In genomic region chr1:18955442-18956188, GRCh38 we compare ENCODE assay signal across 8 cellular contexts. TPM values are rescaled to one million over a fixed set of nuclear protein-coding genes. Genes with fewer than 3 reads are reported as not detected.
DNase-seq lines count a peak whose midpoint lies in the region; ATAC-seq and TF ChIP-seq lines count a peak whose summit lies in the region.

No MANE protein-coding gene starts in this region.

- peak overlapping the region; percentile 83 for H3K4me3 Mint-ChIP-seq in activated naive CD4-positive, alpha-beta T cell treated with anti-CD3 and anti-CD28 coated beads, Interleukin-2, amount 10 ng/mL, durations not matched to agents 7 days and 5 days

- H3K27ac Mint-ChIP-seq in activated naive CD4-positive, alpha-beta T cell treated with anti-CD3 and anti-CD28 coated beads, Interleukin-2, amount 10 ng/mL, durations not matched to agents 7 days and 5 days, result peak overlapping the region; percentile 74

- ATAC-seq in HG03045 (IDR thresholded peaks at IDR 0.05; ENCODE audit: unreplicated experiment) (peak; percentile 16), left ventricle myocardium superior (peak; percentile 6)

- POLR2A ChIA-PET in RWPE1 (lab: Yijun Ruan, JAX; ENCODE audit: low non-redundant PET), result interaction anchor here (0.5 to 0.8 kb wide), 2 partner anchors 31 to 41 kb away, joined by 3 read pairs; no protein-coding TSS in a partner anchor

- H3K4me1 Mint-ChIP-seq in activated naive CD4-positive, alpha-beta T cell treated with anti-CD3 and anti-CD28 coated beads, Interleukin-2, amount 10 ng/mL, durations not matched to agents 7 days and 5 days, result peaks cover 69% of the 10 kb centered on the region

- intact Hi-C loops in left ventricle myocardium superior (cut with micrococcal nuclease), result no loop called here

- H3K27ac ChIP-seq in RWPE1, result peak overlapping the region; percentile 82

- peak; percentile 13 to 26 for DNase-seq in NCI-H187 (lab: John Stamatoyannopoulos, UW)
- DNase-seq in NCI-H187 treated with DMSO at 0.1 percent for 48 hours (lab: John Stamatoyannopoulos, UW), result no peak
- DNase-seq in RWPE1 (ENCODE audit: low spot score), result peak; percentile 31
- peak; percentile 73 for DNase-seq in activated naive CD4-positive, alpha-beta T cell treated with anti-CD3 and anti-CD28 coated beads, Interleukin-2, amount 10 ng/mL, durations not matched to agents 7 days and 5 days
- peak; percentile 65 for DNase-seq in left ventricle myocardium superior
- DNase-seq in skeletal muscle cell (ENCODE audit: low read depth), result no peak
- no peak for DNase-seq in NCI-H2107 treated with DMSO at 0.1 percent for 48 hours (lab: John Stamatoyannopoulos, UW; ENCODE audit: unreplicated experiment)

- H3K9me3 Mint-ChIP-seq in activated naive CD4-positive, alpha-beta T cell treated with anti-CD3 and anti-CD28 coated beads, Interleukin-2, amount 10 ng/mL, durations not matched to agents 7 days and 5 days, result no peaks in the 10 kb centered on the region

- peaks cover 38% of the 10 kb centered on the region for H3K27me3 Mint-ChIP-seq in activated naive CD4-positive, alpha-beta T cell treated with anti-CD3 and anti-CD28 coated beads, Interleukin-2, amount 10 ng/mL, durations not matched to agents 7 days and 5 days

- CTCF ChIA-PET in RWPE1 (lab: Yijun Ruan, JAX), result interaction anchor here (1.2 to 2.6 kb wide), 3 partner anchors 29 to 50 kb away, joined by 3 to 13 read pairs (median 5); no protein-coding TSS in a partner anchor
- CTCF ChIA-PET in activated naive CD4-positive, alpha-beta T cell treated with anti-CD3 and anti-CD28 coated beads, Interleukin-2, amount 10 ng/mL, durations not matched to agents 7 days and 5 days (lab: Charles Lee), result interaction anchor here (0.8 to 4.3 kb wide), 5 partner anchors 28 to 119 kb away, joined by 3 to 14 read pairs (median 5); no protein-coding TSS in a partner anchor

- peak overlapping the region; percentile 75 for H3K4me3 ChIP-seq in skeletal muscle cell (ENCODE audit: low read depth, low read length)

- TF ChIP-seq CTCF in RWPE1 (conservative IDR thresholded peaks at IDR 0.05; ENCODE audit: low read depth), result peak; percentile 28; the same call in 1 of the 2 replicates

- peaks cover 16% of the 10 kb centered on the region for H3K36me3 Mint-ChIP-seq in activated naive CD4-positive, alpha-beta T cell treated with anti-CD3 and anti-CD28 coated beads, Interleukin-2, amount 10 ng/mL, durations not matched to agents 7 days and 5 days

RNA-seq across cellular contexts. Expression of gene IFFO2, which starts 0.9 kb away (rescaled TPM):
- 5.0 TPM for total RNA-seq in left ventricle myocardium superior

RNA-seq across cellular contexts. Expression of gene ALDH4A1, which starts 53.3 kb away (rescaled TPM):
- total RNA-seq in left ventricle myocardium superior, result 27.3 TPM

Comparison
In these comparisons a context has a peak if more than half of its experiments do, and no peak if none do; other contexts are left out.
1. DNase-seq: peak in NCI-H187 (2 of 2), RWPE1 (single experiment), activated naive CD4-positive, alpha-beta T cell treated with anti-CD3 and anti-CD28 coated beads, Interleukin-2, amount 10 ng/mL, durations not matched to agents 7 days and 5 days (single experiment) and left ventricle myocardium superior (single experiment); none in NCI-H187 treated with DMSO at 0.1 percent for 48 hours (single experiment), skeletal muscle cell (single experiment) and NCI-H2107 treated with DMSO at 0.1 percent for 48 hours (single experiment).